ENCODE assay signal across 10 cellular contexts in genomic region chr3:129238945-129239705, GRCh38. TPM values are rescaled to one million over a fixed set of nuclear protein-coding genes. Genes with fewer than 3 reads are reported as not detected.
DNase-seq lines count a peak whose midpoint lies in the region; ATAC-seq, FAIRE-seq and TF ChIP-seq lines count a peak whose summit lies in the region.
"Had no signal": no experiment of that assay in that cellular context is flagged by ENCODE, and none has a peak within 500 bp of the region (broad histone marks: within the 10 kb centered on the region; RNA-seq: fewer than 3 reads in every experiment).

No MANE protein-coding gene starts in this region.

- peak; percentile 50 to 55 for ATAC-seq in CD4-positive, CD25-positive, alpha-beta regulatory T cell (ENCODE audit: low read depth in 2 of 2)
- peak; percentile 87 for ATAC-seq in K562
- ATAC-seq in memory B cell (ENCODE audit: low read depth): peak; percentile 83
- no peak for ATAC-seq in GM18511 (IDR thresholded peaks at IDR 0.05; ENCODE audit: unreplicated experiment)

- peak overlapping the region; percentile 22 to 82 (median 65) for H3K27ac Mint-ChIP-seq in CD4-positive, CD25-positive, alpha-beta regulatory T cell
- H3K27ac Mint-ChIP-seq in memory B cell: peak overlapping the region; percentile 24

- no peaks in the 10 kb centered on the region for H3K9me3 ChIP-seq in CD4-positive, CD25-positive, alpha-beta regulatory T cell (ENCODE audit: control insufficient read depth in 2 of 2, low read length in 2 of 2)
- H3K9me3 ChIP-seq in OCI-LY3 (ENCODE audit: insufficient read depth, low read length): no peaks in the 10 kb centered on the region
- H3K9me3 ChIP-seq in K562 (replicated peaks; ENCODE audit: control insufficient read depth, insufficient read depth, low read depth, low read length): no peaks in the 10 kb centered on the region
- H3K9me3 ChIP-seq in prostate gland: no peaks in the 10 kb centered on the region

- no peak overlapping the region for H3K4me3 ChIP-seq in CD4-positive, CD25-positive, alpha-beta regulatory T cell (ENCODE audit: low read depth, low read length)
- no peak overlapping the region for H3K4me3 ChIP-seq in OCI-LY3 (ENCODE audit: low read length)
- 0 out of 2 replicates have a peak overlapping the region, but pooled peaks have one; percentile 4 for H3K4me3 ChIP-seq in K562
- no peak overlapping the region for H3K4me3 ChIP-seq in prostate gland

- peak; percentile 85 for FAIRE-seq in K562 (lab: Jason Lieb, UNC)
- FAIRE-seq: TTC549 had no signal

- no peaks in the 10 kb centered on the region for H3K27me3 Mint-ChIP-seq in CD4-positive, CD25-positive, alpha-beta regulatory T cell
- H3K27me3 Mint-ChIP-seq in memory B cell: no peaks in the 10 kb centered on the region

- H3K9ac ChIP-seq in OCI-LY3 (ENCODE audit: low read length): no peak overlapping the region
- H3K9ac ChIP-seq in K562 (ENCODE audit: insufficient read depth in 1 of 2, low read depth in 2 of 2, low read length in 2 of 2): 0 out of 4 replicates have a peak overlapping the region, but pooled peaks of 1 of the 2 experiments have one; percentile 26

- no peak overlapping the region for H3K27ac ChIP-seq in CD4-positive, CD25-positive, alpha-beta regulatory T cell (ENCODE audit: insufficient read depth, low read length, poor library complexity, severe bottlenecking)
- H3K27ac ChIP-seq in OCI-LY3 (ENCODE audit: low read length) (no peak overlapping the region), K562 (ENCODE audit: extremely low read depth, low read depth, low read length) (peak overlapping the region; percentile 67; the same call in 2 of the 3 replicates), prostate gland (no peak overlapping the region)

- H4K20me1 ChIP-seq in OCI-LY3 (ENCODE audit: insufficient read depth, low read length): no peaks in the 10 kb centered on the region
- H4K20me1 ChIP-seq in K562 (replicated peaks; ENCODE audit: control insufficient read depth, insufficient read depth, low read length): no peaks in the 10 kb centered on the region

- no peaks in the 10 kb centered on the region for H3K36me3 Mint-ChIP-seq in CD4-positive, CD25-positive, alpha-beta regulatory T cell
- H3K36me3 Mint-ChIP-seq in memory B cell: no peaks in the 10 kb centered on the region

- H3K27me3 ChIP-seq in CD4-positive, CD25-positive, alpha-beta regulatory T cell (ENCODE audit: control insufficient read depth, insufficient read depth, low read length): no peaks in the 10 kb centered on the region
- H3K27me3 ChIP-seq in OCI-LY3 (ENCODE audit: low read depth, low read length) (no peaks in the 10 kb centered on the region), K562 (ENCODE audit: control insufficient read depth in 2 of 2, insufficient read depth in 2 of 2, low read length in 2 of 2) (no peaks in the 10 kb centered on the region), prostate gland (replicated peaks; ENCODE audit: insufficient read depth) (no peaks in the 10 kb centered on the region)

- TF ChIP-seq RAD21 in K562 (CRISPR knock-in tag; conservative IDR thresholded peaks at IDR 0.05 in 1 of 2, IDR thresholded peaks at IDR 0.05 in 1 of 2): peak in 1 of 2 experiments; percentile 12; a peak in 2 of 4 replicates

- no peaks in the 10 kb centered on the region for H3K36me3 ChIP-seq in CD4-positive, CD25-positive, alpha-beta regulatory T cell (ENCODE audit: control insufficient read depth, insufficient read depth, low read length)
- H3K36me3 ChIP-seq in OCI-LY3 (replicated peaks; ENCODE audit: low read depth, low read length) (no peaks in the 10 kb centered on the region), K562 (ENCODE audit: control insufficient read depth, insufficient read depth, low read length) (no peaks in the 10 kb centered on the region), prostate gland (no peaks in the 10 kb centered on the region)

- BruUV-seq in K562 (replicated peaks; lab: Mats Ljungman, UMichigan): no TSS peak

- H3K79me2 ChIP-seq in OCI-LY3 (ENCODE audit: low read length): no peaks in the 10 kb centered on the region
- H3K79me2 ChIP-seq in K562 (ENCODE audit: control insufficient read depth, insufficient read depth, low read length): no peaks in the 10 kb centered on the region

- H3K4me2 ChIP-seq in OCI-LY3 (ENCODE audit: low read length) (peak overlapping the region; percentile 21; the same call in 1 of the 2 replicates), K562 (ENCODE audit: insufficient read depth, low read length) (peak overlapping the region; percentile 14; the same call in 1 of the 2 replicates)

- intact Hi-C loops in K562 (cut with micrococcal nuclease): loop anchor here (2.0 kb wide), 1 partner anchor 54 kb away; no protein-coding TSS in a partner anchor
- intact Hi-C loops in prostate gland (cut with DNase I): no loop called here

- TF ChIP-seq CTCF in OCI-LY3 (IDR thresholded peaks at IDR 0.05; ENCODE audit: low read depth, low read length) (no peak), K562 (IDR thresholded peaks at IDR 0.05 in 2 of 3, conservative IDR thresholded peaks at IDR 0.05 in 1 of 3; ENCODE audit: insufficient read depth in 2 of 3, low read depth in 1 of 3, low read length in 3 of 3) (no peak; a peak in 1 of 6 replicates), prostate gland (IDR thresholded peaks at IDR 0.05) (no peak)

- H3K4me3 Mint-ChIP-seq in CD4-positive, CD25-positive, alpha-beta regulatory T cell: peak overlapping the region in 1 of 4 donors; percentile 61
- H3K4me3 Mint-ChIP-seq in memory B cell: peak overlapping the region; percentile 6

- H3K9me1 ChIP-seq in K562 (ENCODE audit: control insufficient read depth, insufficient read depth, low read length): no peaks in the 10 kb centered on the region

- TF ChIP-seq EP300 in K562 (IDR thresholded peaks at IDR 0.05; ENCODE audit: low read length): peak; percentile 54

- 8% methylated on average over 8 of the region's 8 CpGs for WGBS in K562 (ENCODE audit: insufficient coverage, low coverage, missing lambda C conversion rate)
- 91% methylated on average over 8 of the region's 8 CpGs for WGBS in prostate gland

- DNase-seq in CD4-positive, CD25-positive, alpha-beta regulatory T cell: peak in 1 of 3 donors; percentile 93
- peak in 3 of 4 experiments; percentile 9 to 75 (median 40) for DNase-seq in K562 (ENCODE audit: extremely low read depth in 1 of 4, low spot score in 3 of 4)
- no peak for DNase-seq in memory B cell (ENCODE audit: low spot score in 2 of 2)
- no peak for DNase-seq in NCI-H1417 (lab: John Stamatoyannopoulos, UW)
- no peak for DNase-seq in prostate gland (ENCODE audit: low spot score)
- DNase-seq in HuH-7.5 (ENCODE audit: low spot score): no peak
- DNase-seq: NCI-H1105 treated with DMSO at 0.1 percent for 48 hours had no signal

- H2AFZ ChIP-seq in OCI-LY3 (ENCODE audit: low read depth, low read length): no peak overlapping the region
- peak overlapping the region; percentile 80 for H2AFZ ChIP-seq in K562 (ENCODE audit: low read depth, low read length)

- peaks cover 0 to 10% (median 5%) of the 10 kb centered on the region in 4 donors for H3K4me1 Mint-ChIP-seq in CD4-positive, CD25-positive, alpha-beta regulatory T cell
- H3K4me1 Mint-ChIP-seq in memory B cell: peaks cover 17% of the 10 kb centered on the region

- TF ChIP-seq POLR2A in K562 (conservative IDR thresholded peaks at IDR 0.05) (no peak), prostate gland (IDR thresholded peaks at IDR 0.05) (no peak)

- POLR2A ChIA-PET in K562 (lab: Yijun Ruan, JAX): interaction anchor here (0.5 to 1.2 kb wide), 10 partner anchors 8 to 186 kb away, joined by 3 to 7 read pairs (median 3); partner anchors contain the start of gene COPG1

- H3K9me3 Mint-ChIP-seq in CD4-positive, CD25-positive, alpha-beta regulatory T cell: no peaks in the 10 kb centered on the region
- peaks cover 2% of the 10 kb centered on the region for H3K9me3 Mint-ChIP-seq in memory B cell

- CTCF ChIA-PET in K562 (lab: Yijun Ruan, JAX; ENCODE audit: low intra/inter-chr PET ratio): no interaction called here

- peaks cover 5% of the 10 kb centered on the region for H3K4me1 ChIP-seq in CD4-positive, CD25-positive, alpha-beta regulatory T cell (ENCODE audit: control insufficient read depth, insufficient read depth, low read length, poor library complexity, severe bottlenecking)
- H3K4me1 ChIP-seq in OCI-LY3 (ENCODE audit: low read length) (peaks cover 15% of the 10 kb centered on the region), K562 (replicated peaks in 1 of 2; ENCODE audit: control insufficient read depth in 2 of 2, insufficient read depth in 2 of 2, low read length in 2 of 2) (peaks cover 8 to 29% of the 10 kb centered on the region in 2 experiments; a peak in 4 of 5 replicates), prostate gland (replicated peaks) (no peaks in the 10 kb centered on the region)

- in situ Hi-C loops in K562 (cut with MboI): no loop called here

RNA-seq across cellular contexts. Expression of gene COPG1, which starts 10.3 kb away (rescaled TPM):
- 90.4 TPM for total RNA-seq in CD4-positive, CD25-positive, alpha-beta regulatory T cell
- polyA plus RNA-seq in CD4-positive, CD25-positive, alpha-beta regulatory T cell: 100 to 1,000 TPM in 1 of 4 donors, 10 to 100 TPM in 3; 67.7 to 105 (median 85.0) TPM
- 181 and 256 TPM in 2 replicates for total RNA-seq in K562 (2011; cell fraction: chromatin; rRNA removed; ENCODE audit: low replicate concordance)
- 148 and 149 TPM in 2 replicates for total RNA-seq in K562 (2011; cell fraction: nucleolus; rRNA removed)
- 109 and 139 TPM in 2 replicates for total RNA-seq in K562 (2011; cell fraction: nucleoplasm; rRNA removed)
- 88.0 and 96.4 TPM in 2 replicates for total RNA-seq in K562 (2014; rRNA removed)
- 73.9 and 74.6 TPM in 2 replicates for total RNA-seq in K562 (2014; rRNA removed; fragmentation: Illumina TruSeq; extraction: Trizol)
- total RNA-seq in K562 (2015; rRNA removed; fragmentation: Illumina TruSeq; extraction: Trizol): 62.0 and 65.1 TPM in 2 replicates
- 85.4 and 94.8 TPM in 2 replicates for total RNA-seq in K562 (2021)
- 40.3 and 73.4 TPM in 2 replicates for polyA plus RNA-seq in K562 (2011; rRNA removed)
- 47.0 and 48.0 TPM in 2 replicates for polyA plus RNA-seq in K562 (2011; cell fraction: cytosol; rRNA removed)
- 111 and 116 TPM in 2 replicates for polyA plus RNA-seq in K562 (2011; cell fraction: nucleus; rRNA removed)
- polyA plus RNA-seq in K562 (2012): 82.5 and 120 TPM in 2 replicates
- 56.8 and 62.4 TPM in 2 replicates for polyA plus RNA-seq in K562 (2014; fragmentation: Illumina TruSeq; extraction: Trizol)
- polyA plus RNA-seq in K562 (2014; fragmentation: Nextera tagmentation; extraction: Ambion mirVana): 100 to 1,000 TPM in 1 of 2 experiments, 10 to 100 TPM in 1; 40.6 to 105 TPM
- polyA plus RNA-seq in K562 (2014; rRNA removed): 37.1 and 47.9 TPM in 2 replicates
- polyA minus RNA-seq in K562 (2011; rRNA and poly(A)+ RNA removed): 115 and 157 TPM in 2 replicates
- polyA minus RNA-seq in K562 (2011; cell fraction: cytosol; rRNA and poly(A)+ RNA removed): 70.3 and 92.6 TPM in 2 replicates
- 59.0 and 102 TPM in 2 replicates for polyA minus RNA-seq in K562 (2011; cell fraction: nucleus; rRNA and poly(A)+ RNA removed)
- total RNA-seq in prostate gland: 100 to 1,000 TPM; 143 to 220 TPM

RNA-seq across cellular contexts. Expression of gene HMCES, which starts 39.5 kb away (rescaled TPM):
- 64.1 TPM for total RNA-seq in CD4-positive, CD25-positive, alpha-beta regulatory T cell
- 100 to 1,000 TPM in 2 of 4 donors, 10 to 100 TPM in 2; 90.9 to 115 (median 100) TPM for polyA plus RNA-seq in CD4-positive, CD25-positive, alpha-beta regulatory T cell
- total RNA-seq in K562 (2011; cell fraction: chromatin; rRNA removed; ENCODE audit: low replicate concordance): 5.1 and 8.1 TPM in 2 replicates
- total RNA-seq in K562 (2011; cell fraction: nucleolus; rRNA removed): 6.2 and 9.0 TPM in 2 replicates
- 5.4 and 7.0 TPM in 2 replicates for total RNA-seq in K562 (2011; cell fraction: nucleoplasm; rRNA removed)
- total RNA-seq in K562 (2014; rRNA removed): 23.5 and 36.1 TPM in 2 replicates
- 18.8 and 20.2 TPM in 2 replicates for total RNA-seq in K562 (2014; rRNA removed; fragmentation: Illumina TruSeq; extraction: Trizol)
- 18.1 and 20.6 TPM in 2 replicates for total RNA-seq in K562 (2015; rRNA removed; fragmentation: Illumina TruSeq; extraction: Trizol)
- 34.7 and 42.6 TPM in 2 replicates for total RNA-seq in K562 (2021)
- polyA plus RNA-seq in K562 (2011; rRNA removed): 21.7 and 24.8 TPM in 2 replicates
- 15.4 and 17.0 TPM in 2 replicates for polyA plus RNA-seq in K562 (2011; cell fraction: cytosol; rRNA removed)
- polyA plus RNA-seq in K562 (2011; cell fraction: nucleus; rRNA removed): 12.7 and 14.4 TPM in 2 replicates
- 34.9 and 43.6 TPM in 2 replicates for polyA plus RNA-seq in K562 (2012)
- polyA plus RNA-seq in K562 (2014; fragmentation: Illumina TruSeq; extraction: Trizol): 45.3 and 46.9 TPM in 2 replicates
- polyA plus RNA-seq in K562 (2014; fragmentation: Nextera tagmentation; extraction: Ambion mirVana): 10 to 100 TPM; 23.0 to 25.2 TPM
- 26.7 and 27.6 TPM in 2 replicates for polyA plus RNA-seq in K562 (2014; rRNA removed)
- polyA minus RNA-seq in K562 (2011; rRNA and poly(A)+ RNA removed): 14.1 and 16.4 TPM in 2 replicates
- polyA minus RNA-seq in K562 (2011; cell fraction: cytosol; rRNA and poly(A)+ RNA removed): 13.3 and 19.9 TPM in 2 replicates
- polyA minus RNA-seq in K562 (2011; cell fraction: nucleus; rRNA and poly(A)+ RNA removed): 4.2 and 6.3 TPM in 2 replicates
- total RNA-seq in prostate gland: 10 to 100 TPM; 29.1 to 34.9 TPM

RNA-seq across cellular contexts. Expression of gene CNBP, which starts 55.4 kb away (rescaled TPM):
- total RNA-seq in CD4-positive, CD25-positive, alpha-beta regulatory T cell: 278 TPM
- polyA plus RNA-seq in CD4-positive, CD25-positive, alpha-beta regulatory T cell: 1,000 to 10,000 TPM; 1,048 to 1,097 (median 1,094) TPM
- 92.9 and 163 TPM in 2 replicates for total RNA-seq in K562 (2011; cell fraction: chromatin; rRNA removed; ENCODE audit: low replicate concordance)
- 61.9 and 72.2 TPM in 2 replicates for total RNA-seq in K562 (2011; cell fraction: nucleolus; rRNA removed)
- total RNA-seq in K562 (2011; cell fraction: nucleoplasm; rRNA removed): 89.3 and 110 TPM in 2 replicates
- total RNA-seq in K562 (2014; rRNA removed): 283 and 284 TPM in 2 replicates
- total RNA-seq in K562 (2014; rRNA removed; fragmentation: Illumina TruSeq; extraction: Trizol): 338 and 375 TPM in 2 replicates
- 321 and 348 TPM in 2 replicates for total RNA-seq in K562 (2015; rRNA removed; fragmentation: Illumina TruSeq; extraction: Trizol)
- 331 and 354 TPM in 2 replicates for total RNA-seq in K562 (2021)
- 387 and 478 TPM in 2 replicates for polyA plus RNA-seq in K562 (2011; rRNA removed)
- polyA plus RNA-seq in K562 (2011; cell fraction: cytosol; rRNA removed): 251 and 375 TPM in 2 replicates
- polyA plus RNA-seq in K562 (2011; cell fraction: nucleus; rRNA removed): 114 and 190 TPM in 2 replicates
- polyA plus RNA-seq in K562 (2012): 291 and 314 TPM in 2 replicates
- 390 and 412 TPM in 2 replicates for polyA plus RNA-seq in K562 (2014; fragmentation: Illumina TruSeq; extraction: Trizol)
- polyA plus RNA-seq in K562 (2014; fragmentation: Nextera tagmentation; extraction: Ambion mirVana): 100 to 1,000 TPM; 708 to 717 TPM
- polyA plus RNA-seq in K562 (2014; rRNA removed): 404 and 421 TPM in 2 replicates
- 394 and 432 TPM in 2 replicates for polyA minus RNA-seq in K562 (2011; rRNA and poly(A)+ RNA removed)
- polyA minus RNA-seq in K562 (2011; cell fraction: cytosol; rRNA and poly(A)+ RNA removed): 139 and 145 TPM in 2 replicates
- polyA minus RNA-seq in K562 (2011; cell fraction: nucleus; rRNA and poly(A)+ RNA removed): 33.1 and 62.2 TPM in 2 replicates
- 100 to 1,000 TPM; 339 to 523 TPM for total RNA-seq in prostate gland

Comparison
In these comparisons a context has a peak if more than half of its experiments do, and no peak if none do; other contexts are left out.
1. DNase-seq: peak in K562 (3 of 4); none in memory B cell (0 of 2), NCI-H1417 (0 of 3), prostate gland (single experiment) and HuH-7.5 (single experiment).